1 cellular context compared by ENCODE assay signal in genomic region chr21:37273440-37273839, GRCh38.
TF ChIP-seq lines count a peak whose summit lies in the region.

No MANE protein-coding gene starts in this region.

TF ChIP-seq in GM12878, 131 proteins besides CTCF, POLR2A, EP300 and RAD21:
- TF ChIP-seq SMAD1 (IDR thresholded peaks at IDR 0.05; ENCODE audit: low read depth, partially characterized antibody) (no peak), JUNB (IDR thresholded peaks at IDR 0.05) (no peak), ZZZ3 (IDR thresholded peaks at IDR 0.05; ENCODE audit: control insufficient read depth, insufficient read length, low read depth) (no peak), ETV6 (conservative IDR thresholded peaks at IDR 0.05 in 1 of 2, IDR thresholded peaks at IDR 0.05 in 1 of 2; ENCODE audit: borderline replicate concordance in 1 of 2, low read depth in 1 of 2) (no peak), HSF1 (IDR thresholded peaks at IDR 0.05; ENCODE audit: low read depth, low read length) (no peak), IRF5 (IDR thresholded peaks at IDR 0.05; ENCODE audit: borderline replicate concordance) (no peak), E2F4 (IDR thresholded peaks at IDR 0.05; ENCODE audit: low read depth, low read length) (no peak), STAT1 (conservative IDR thresholded peaks at IDR 0.05) (no peak), EED (IDR thresholded peaks at IDR 0.05; ENCODE audit: low read depth) (no peak), TBL1XR1 (IDR thresholded peaks at IDR 0.05; ENCODE audit: low read depth, low read length) (no peak), ZBTB11 (CRISPR knock-in tag; IDR thresholded peaks at IDR 0.05) (no peak), BCLAF1 (IDR thresholded peaks at IDR 0.05) (no peak), EGR1 (IDR thresholded peaks at IDR 0.05; ENCODE audit: borderline replicate concordance in 1 of 2, low read depth in 2 of 2, low read length in 2 of 2) (no peak), CBX3 (IDR thresholded peaks at IDR 0.05; ENCODE audit: borderline replicate concordance, low read depth) (no peak), NRF1 (conservative IDR thresholded peaks at IDR 0.05; ENCODE audit: low read depth, low read length) (no peak), BRCA1 (IDR thresholded peaks at IDR 0.05; ENCODE audit: low read depth, low read length) (no peak)
